In genomic region chr3:153621988-153622387, GRCh38 we compare ENCODE assay signal across 9 cellular contexts.
DNase-seq lines count a peak whose midpoint lies in the region; ATAC-seq, FAIRE-seq and TF ChIP-seq lines count a peak whose summit lies in the region.
"Had no signal": no experiment of that assay in that cellular context is flagged by ENCODE, and none has a peak within 500 bp of the region (broad histone marks: within the 10 kb centered on the region; RNA-seq: fewer than 3 reads in every experiment).

No MANE protein-coding gene starts in this region.

- H2AFZ ChIP-seq in PC-9 = no peak overlapping the region

- no peak overlapping the region for H3K4me3 ChIP-seq in mucosa of descending colon
- no peak overlapping the region for H3K4me3 ChIP-seq in PC-9

- H3K36me3 ChIP-seq in mucosa of descending colon (ENCODE audit: low read depth) (no peaks in the 10 kb centered on the region), PC-9 (ENCODE audit: low read depth) (no peaks in the 10 kb centered on the region)

- H3K79me2 ChIP-seq in PC-9 (ENCODE audit: low read depth) = no peaks in the 10 kb centered on the region

- no peaks in the 10 kb centered on the region for H3K27me3 ChIP-seq in PC-9 (ENCODE audit: insufficient read depth, low read depth)

- no peaks in the 10 kb centered on the region for H4K20me1 ChIP-seq in PC-9 (ENCODE audit: insufficient read depth)

- no TSS peak for BruUV-seq in PC-9 (replicated peaks; lab: Mats Ljungman, UMichigan)

- no peaks in the 10 kb centered on the region for H3K4me1 ChIP-seq in mucosa of descending colon (ENCODE audit: low read depth)
- no peaks in the 10 kb centered on the region for H3K4me1 ChIP-seq in PC-9 (replicated peaks; ENCODE audit: insufficient read depth)

- intact Hi-C loops in mucosa of descending colon (cut with DNase I, micrococcal nuclease) = no loop called here
- intact Hi-C loops in PC-9 (cut with micrococcal nuclease; ENCODE audit: unreplicated experiment) = no loop called here

- POLR2A ChIA-PET in PC-9 (lab: Charles Lee; ENCODE audit: unreplicated experiment) = no interaction called here

- H3K9me2 ChIP-seq in PC-9 (ENCODE audit: insufficient read depth) = no peaks in the 10 kb centered on the region

- no peak for FAIRE-seq in frontal cortex (lab: Jason Lieb, UNC)
- FAIRE-seq: A204.1 had no signal

- TF ChIP-seq CTCF in mucosa of descending colon (IDR thresholded peaks at IDR 0.05) (no peak), PC-9 (conservative IDR thresholded peaks at IDR 0.05) (no peak)

- H3F3A ChIP-seq in PC-9 (ENCODE audit: insufficient read depth, low read depth) = no peaks in the 10 kb centered on the region

- no peak overlapping the region for H3K27ac ChIP-seq in PC-9

- H3K4me2 ChIP-seq in PC-9 = no peak overlapping the region

- CTCF ChIA-PET in PC-9 (lab: Charles Lee) = no interaction called here

- H3K9me3 ChIP-seq in mucosa of descending colon (no peaks in the 10 kb centered on the region), PC-9 (ENCODE audit: insufficient read depth, low read depth) (no peaks in the 10 kb centered on the region; the same call in 1 of the 2 replicates)

- ATAC-seq in HG02571 (IDR thresholded peaks at IDR 0.05; ENCODE audit: unreplicated experiment) (peak; percentile 96), mucosa of descending colon (peak; percentile 50)

- DNase-seq in SIG-M5 treated with dmso at 0.1 percent for 504 hours (lab: John Stamatoyannopoulos, UW; ENCODE audit: unreplicated experiment) (peak; percentile 69), SIG-M5 (lab: John Stamatoyannopoulos, UW) (no peak), NCI-H69 (lab: John Stamatoyannopoulos, UW) (peak; percentile 7), mucosa of descending colon (no peak), frontal cortex (ENCODE audit: low spot score in 2 of 2) (no peak), NCI-H2227 treated with DMSO at 0.1 percent for 48 hours (lab: John Stamatoyannopoulos, UW) (no peak), PC-9 (no peak)

Comparison
In these comparisons a context has a peak if more than half of its experiments do, and no peak if none do; other contexts are left out.
1. DNase-seq: peak in SIG-M5 treated with dmso at 0.1 percent for 504 hours (single experiment) and NCI-H69 (single experiment); none in SIG-M5 (single experiment), mucosa of descending colon (0 of 3), frontal cortex (0 of 2), NCI-H2227 treated with DMSO at 0.1 percent for 48 hours (single experiment) and PC-9 (0 of 2).